ENCODE assay signal across 9 cellular contexts in genomic region chr1:17207966-17208418, GRCh38. TPM values are rescaled to one million over a fixed set of nuclear protein-coding genes. Genes with fewer than 3 reads are reported as not detected.
DNase-seq lines count a peak whose midpoint lies in the region; ATAC-seq and TF ChIP-seq lines count a peak whose summit lies in the region.
"Had no signal": no experiment of that assay in that cellular context is flagged by ENCODE, and none has a peak within 500 bp of the region (broad histone marks: within the 10 kb centered on the region; RNA-seq: fewer than 3 reads in every experiment).

No MANE protein-coding gene starts in this region.

- no peak overlapping the region for H3K27ac ChIP-seq in smooth muscle cell (ENCODE audit: low read depth)

- no peak overlapping the region for H2AFZ ChIP-seq in smooth muscle cell (ENCODE audit: low read depth)

- no peak overlapping the region for H3K4me2 ChIP-seq in smooth muscle cell

- H3K79me2 ChIP-seq in smooth muscle cell (ENCODE audit: low read depth) = no peaks in the 10 kb centered on the region

- WGBS in smooth muscle cell (ENCODE audit: low lambda C conversion rate) = 75% methylated on average over 1 of the region's 2 CpGs

- no peak overlapping the region for H3K9ac ChIP-seq in smooth muscle cell (ENCODE audit: low read depth)

- no peaks in the 10 kb centered on the region for H4K20me1 ChIP-seq in smooth muscle cell (ENCODE audit: low read depth)

- DNase-seq in ELR (ENCODE audit: low read depth) (peak; percentile 87), SKM-1 (lab: John Stamatoyannopoulos, UW; ENCODE audit: unreplicated experiment) (peak; percentile 23), cardiac fibroblast (ENCODE audit: low read depth in 2 of 2) (peak; percentile 65 to 90), smooth muscle cell (lab: John Stamatoyannopoulos, UW; ENCODE audit: unreplicated experiment) (no peak), NCI-H2081 treated with DMSO at 0.1 percent for 48 hours (lab: John Stamatoyannopoulos, UW) (no peak), NCI-H82 treated with DMSO at 0.1 percent for 48 hours (lab: John Stamatoyannopoulos, UW; ENCODE audit: unreplicated experiment) (no peak)
- peak; percentile 41 to 46 for DNase-seq in stimulated activated CD4-positive, alpha-beta T cell treated with anti-CD3 and anti-CD28 coated beads, Interleukin-15, amount 100 ng/mL, for 48 hours (ENCODE audit: low read depth in 2 of 2)

- no peaks in the 10 kb centered on the region for H3K36me3 ChIP-seq in smooth muscle cell (ENCODE audit: low read depth)

- H3K4me3 ChIP-seq in cardiac fibroblast (replicated peaks in 1 of 2; ENCODE audit: low read depth in 2 of 2, low read length in 2 of 2) (no peak overlapping the region), smooth muscle cell (no peak overlapping the region)
- H3K4me3 ChIP-seq: lung had no signal

- peaks cover 9% of the 10 kb centered on the region for H3K4me1 ChIP-seq in smooth muscle cell (ENCODE audit: low read depth)

- TF ChIP-seq CTCF in cardiac fibroblast (IDR thresholded peaks at IDR 0.05; ENCODE audit: low read depth, low read length) (no peak), smooth muscle cell (IDR thresholded peaks at IDR 0.05; ENCODE audit: borderline replicate concordance, insufficient read depth, poor library complexity, severe bottlenecking) (no peak)

- ATAC-seq in HG03060 (IDR thresholded peaks at IDR 0.05; ENCODE audit: low read depth, unreplicated experiment) = peak; percentile 41

- peaks cover 3% of the 10 kb centered on the region for H3K27me3 ChIP-seq in smooth muscle cell (ENCODE audit: low read depth)

- H3F3A ChIP-seq in smooth muscle cell (ENCODE audit: low read depth) = no peaks in the 10 kb centered on the region

- no peaks in the 10 kb centered on the region for H3K9me3 ChIP-seq in smooth muscle cell (replicated peaks; ENCODE audit: low read depth)

RNA-seq across cellular contexts. Expression of gene PADI1, which starts 3.1 kb away (rescaled TPM):
- 1.7 TPM in 1 of 2 replicates, not detected in the other for total RNA-seq in smooth muscle cell
- not detected in 2 replicates for polyA plus RNA-seq in smooth muscle cell
- total RNA-seq: lung had no signal

RNA-seq across cellular contexts. Expression of gene PADI3, which starts 40.9 kb away (rescaled TPM):
- total RNA-seq in smooth muscle cell = not detected in 2 replicates
- not detected in 2 replicates for polyA plus RNA-seq in smooth muscle cell
- total RNA-seq: lung had no signal

Comparison
In these comparisons a context has a peak if more than half of its experiments do, and no peak if none do; other contexts are left out.
1. DNase-seq: peak in ELR (single experiment), SKM-1 (single experiment), cardiac fibroblast (2 of 2) and stimulated activated CD4-positive, alpha-beta T cell treated with anti-CD3 and anti-CD28 coated beads, Interleukin-15, amount 100 ng/mL, for 48 hours (2 of 2); none in smooth muscle cell (single experiment), NCI-H2081 treated with DMSO at 0.1 percent for 48 hours (single experiment) and NCI-H82 treated with DMSO at 0.1 percent for 48 hours (single experiment).